Comparison of ENCODE assay signal across 8 cellular contexts in the genomic region with DNA sequence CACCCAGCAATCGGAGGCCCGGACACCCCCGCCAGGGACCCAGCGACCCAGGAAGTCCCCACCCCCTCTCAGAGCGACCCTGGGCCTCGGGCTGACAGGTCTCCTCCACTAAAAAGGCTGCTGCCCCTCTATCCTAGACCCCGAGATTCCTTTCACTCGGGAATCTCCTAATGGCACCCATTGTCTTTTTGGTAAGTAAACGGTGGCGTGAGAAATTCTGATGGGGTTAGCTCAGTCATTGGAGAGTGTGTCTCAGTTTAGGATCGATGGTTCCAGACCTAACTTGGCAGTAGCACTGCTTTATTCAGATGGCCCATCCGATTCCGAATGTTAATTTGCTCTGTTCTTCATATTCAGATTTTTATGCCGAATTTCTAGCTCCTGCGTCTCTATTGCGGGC.
DNase-seq lines count a peak whose midpoint lies in the region; ATAC-seq and TF ChIP-seq lines count a peak whose summit lies in the region.
"Not testable (repeated sequence)": the region's sequence is repeated elsewhere in the genome, so short reads cannot be mapped to it uniquely, and the experiment has no call there.

No MANE protein-coding gene starts in this region.

- ATAC-seq in IMR-90 (ENCODE audit: low read depth) = peak; percentile 40
- ATAC-seq in stimulated activated naive B cell treated with anti-CD40 and anti-IgM and Interleukin-4, amounts not matched to agents 10 μg/mL and 1 μg/mL and 100 μg/mL, for 72 hours (replicated peaks) = not testable (repeated sequence)

- H2AK9ac ChIP-seq in IMR-90 (replicated peaks; ENCODE audit: low read depth, low read length, poor library complexity) = not testable (repeated sequence)

- H3K9me1 ChIP-seq in IMR-90 (ENCODE audit: insufficient read depth, low read length) = not testable (repeated sequence)

- not testable (repeated sequence) for H2AK5ac ChIP-seq in IMR-90 (ENCODE audit: low read depth, low read length); neuronal stem cell (ENCODE audit: low read depth, low read length)

- not testable (repeated sequence) for H3K4me2 ChIP-seq in IMR-90 (ENCODE audit: low read depth, low read length)
- peak overlapping the region; percentile 18 for H3K4me2 ChIP-seq in neuronal stem cell (ENCODE audit: insufficient read depth, low read length, poor library complexity, severe bottlenecking)

- not testable (repeated sequence) for TF ChIP-seq RAD21 in IMR-90 (IDR thresholded peaks at IDR 0.05; ENCODE audit: low read length)

- not testable (repeated sequence) for H2BK20ac ChIP-seq in IMR-90 (ENCODE audit: low read depth, low read length)

- H3K23ac ChIP-seq in IMR-90 (ENCODE audit: low read depth, low read length); neuronal stem cell (ENCODE audit: low read depth, low read length, poor library complexity): not testable (repeated sequence)

- not testable (repeated sequence) for H2BK15ac ChIP-seq in IMR-90 (ENCODE audit: low read depth, low read length); neuronal stem cell (ENCODE audit: low read length)

- not testable (repeated sequence) for DNase-seq in CD14-positive monocyte (ENCODE audit: low spot score); IMR-90; activated naive CD4-positive, alpha-beta T cell treated with anti-CD3 and anti-CD28 coated beads for 36 hours; coronary artery (ENCODE audit: low spot score); fibroblast of pulmonary artery (ENCODE audit: low read depth); iPS DF 6.9 (ENCODE audit: low read depth, low spot score); neuronal stem cell (ENCODE audit: low spot score); stimulated activated naive B cell treated with anti-CD40 and anti-IgM and Interleukin-4, amounts not matched to agents 10 μg/mL and 1 μg/mL and 100 μg/mL, for 72 hours

- not testable (repeated sequence) for H3K56ac ChIP-seq in IMR-90 (ENCODE audit: extremely low read depth, insufficient read depth, low read length)

- not testable (repeated sequence) for TF ChIP-seq CTCF in CD14-positive monocyte (IDR thresholded peaks at IDR 0.05); IMR-90 (conservative IDR thresholded peaks at IDR 0.05; ENCODE audit: low read depth, low read length); coronary artery (IDR thresholded peaks at IDR 0.05); fibroblast of pulmonary artery (IDR thresholded peaks at IDR 0.05; ENCODE audit: low read length, missing control alignments)

- H3K27ac Mint-ChIP-seq in CD14-positive monocyte; activated naive CD4-positive, alpha-beta T cell treated with anti-CD3 and anti-CD28 coated beads for 36 hours; stimulated activated naive B cell treated with anti-CD40 and anti-IgM and Interleukin-4, amounts not matched to agents 10 μg/mL and 1 μg/mL and 100 μg/mL, for 72 hours: not testable (repeated sequence)

- H3K27ac ChIP-seq in IMR-90 (ENCODE audit: insufficient read depth, low read length); coronary artery; iPS DF 6.9 (ENCODE audit: low read length); neuronal stem cell (replicated peaks; ENCODE audit: low read length): not testable (repeated sequence)

- CTCF ChIA-PET in IMR-90 (lab: Yijun Ruan, JAX); activated naive CD4-positive, alpha-beta T cell treated with anti-CD3 and anti-CD28 coated beads for 36 hours (lab: Charles Lee): not testable (repeated sequence)

- not testable (repeated sequence) for H3K79me1 ChIP-seq in IMR-90 (ENCODE audit: low read depth in 1 of 2, low read length in 2 of 2); neuronal stem cell (ENCODE audit: low read depth, low read length)

- H3K4me3 ChIP-seq in IMR-90 (ENCODE audit: insufficient read depth, low read depth, low read length) (peak overlapping the region; percentile 20; the same call in 1 of the 2 replicates), coronary artery (peak overlapping the region; percentile 40), fibroblast of pulmonary artery (replicated peaks; ENCODE audit: low read depth, low read length) (peak overlapping the region; percentile 21), iPS DF 6.9 (ENCODE audit: low read length) (peak overlapping the region; percentile 35; the same call in 1 of the 2 replicates)
- not testable (repeated sequence) for H3K4me3 ChIP-seq in neuronal stem cell (ENCODE audit: low read length in 2 of 2)

- H3K4me1 Mint-ChIP-seq in CD14-positive monocyte; activated naive CD4-positive, alpha-beta T cell treated with anti-CD3 and anti-CD28 coated beads for 36 hours (ENCODE audit: low read depth); stimulated activated naive B cell treated with anti-CD40 and anti-IgM and Interleukin-4, amounts not matched to agents 10 μg/mL and 1 μg/mL and 100 μg/mL, for 72 hours: not testable (repeated sequence)

- H2AFZ ChIP-seq in IMR-90 (replicated peaks; ENCODE audit: low read length, poor library complexity); neuronal stem cell (ENCODE audit: low read length): not testable (repeated sequence)

- H4K20me1 ChIP-seq in IMR-90 (ENCODE audit: insufficient read depth, low read length) = not testable (repeated sequence)

- H3K4me3 Mint-ChIP-seq in CD14-positive monocyte = peak overlapping the region; percentile 37 to 68
- peak overlapping the region; percentile 59 for H3K4me3 Mint-ChIP-seq in activated naive CD4-positive, alpha-beta T cell treated with anti-CD3 and anti-CD28 coated beads for 36 hours
- peak overlapping the region; percentile 46 to 61 for H3K4me3 Mint-ChIP-seq in stimulated activated naive B cell treated with anti-CD40 and anti-IgM and Interleukin-4, amounts not matched to agents 10 μg/mL and 1 μg/mL and 100 μg/mL, for 72 hours

- dilution Hi-C loops in IMR-90 (cut with HindIII; ENCODE audit: low sequenced_read_pairs, unreplicated experiment) = not testable (repeated sequence)

- not testable (repeated sequence) for H3K4ac ChIP-seq in IMR-90 (ENCODE audit: low read depth, low read length); neuronal stem cell (ENCODE audit: low read length)

- not testable (repeated sequence) for H3K18ac ChIP-seq in IMR-90 (ENCODE audit: low read depth, low read length); neuronal stem cell (ENCODE audit: low read length)

- whole genome bisulfite sequencing in IMR-90 (ENCODE audit: extremely low coverage in 2 of 2, insufficient read length in 1 of 2), 2 experiments = no CpG with 5 or more reads among the region's 16 CpGs
- WGBS in iPS DF 6.9 (ENCODE audit: insufficient coverage, insufficient read length) = no CpG with 5 or more reads among the region's 16 CpGs
- WGBS in neuronal stem cell (ENCODE audit: extremely low coverage in 2 of 2, insufficient read length in 2 of 2, insufficient replicate concordance in 1 of 2), 2 donors = no CpG with 5 or more reads among the region's 16 CpGs

- not testable (repeated sequence) for BruUV-seq in IMR-90 (replicated peaks; lab: Mats Ljungman, UMichigan)

- intact Hi-C loops in CD14-positive monocyte (cut with micrococcal nuclease); IMR-90 (cut with micrococcal nuclease): not testable (repeated sequence)
- intact Hi-C loops in activated naive CD4-positive, alpha-beta T cell treated with anti-CD3 and anti-CD28 coated beads for 36 hours (cut with micrococcal nuclease) = loop anchor here (10.0 kb wide), 1 partner anchor 302 kb away; no protein-coding TSS in a partner anchor

- H3K36me3 ChIP-seq in IMR-90 (ENCODE audit: control insufficient read depth, insufficient read depth, low read length); iPS DF 6.9 (ENCODE audit: control insufficient read depth, insufficient read depth, low read length); neuronal stem cell (replicated peaks in 1 of 2; ENCODE audit: control insufficient read depth in 2 of 2, insufficient read depth in 2 of 2, low read length in 2 of 2): not testable (repeated sequence)

- H3K27me3 ChIP-seq in IMR-90 (ENCODE audit: control insufficient read depth, insufficient read depth, low read length); iPS DF 6.9 (ENCODE audit: control insufficient read depth, insufficient read depth, low read length); neuronal stem cell (ENCODE audit: control insufficient read depth in 3 of 3, insufficient read depth in 3 of 3, low read depth in 1 of 3, low read length in 3 of 3): not testable (repeated sequence)

- not testable (repeated sequence) for H4K5ac ChIP-seq in IMR-90 (ENCODE audit: low read depth, low read length)

- in situ Hi-C loops in IMR-90 (cut with MboI; ENCODE audit: low sequenced_read_pairs) = not testable (repeated sequence)

- not testable (repeated sequence) for H2BK120ac ChIP-seq in IMR-90 (ENCODE audit: low read depth, low read length); neuronal stem cell (ENCODE audit: low read depth, low read length)

- not testable (repeated sequence) for TF ChIP-seq POLR2A in IMR-90 (IDR thresholded peaks at IDR 0.05; ENCODE audit: low read depth, low read length)

- not testable (repeated sequence) for H4K91ac ChIP-seq in IMR-90 (ENCODE audit: insufficient read depth, low read depth, low read length); neuronal stem cell (ENCODE audit: low read depth, low read length, poor library complexity)

- peaks cover 11 to 35% (median 29%) of the 10 kb centered on the region in 3 donors for H3K27me3 Mint-ChIP-seq in CD14-positive monocyte (ENCODE audit: low read depth in 3 of 3)
- H3K27me3 Mint-ChIP-seq in activated naive CD4-positive, alpha-beta T cell treated with anti-CD3 and anti-CD28 coated beads for 36 hours (ENCODE audit: low read depth); stimulated activated naive B cell treated with anti-CD40 and anti-IgM and Interleukin-4, amounts not matched to agents 10 μg/mL and 1 μg/mL and 100 μg/mL, for 72 hours: not testable (repeated sequence)

- H4K8ac ChIP-seq in IMR-90 (ENCODE audit: low read depth in 2 of 2, low read length in 2 of 2); neuronal stem cell (ENCODE audit: low read depth, low read length): not testable (repeated sequence)

- H3K36me3 Mint-ChIP-seq in CD14-positive monocyte; activated naive CD4-positive, alpha-beta T cell treated with anti-CD3 and anti-CD28 coated beads for 36 hours (ENCODE audit: low read depth); stimulated activated naive B cell treated with anti-CD40 and anti-IgM and Interleukin-4, amounts not matched to agents 10 μg/mL and 1 μg/mL and 100 μg/mL, for 72 hours: not testable (repeated sequence)

- H3K9me3 Mint-ChIP-seq in CD14-positive monocyte = peaks cover 0 to 15% (median 2%) of the 10 kb centered on the region in 7 donors
- not testable (repeated sequence) for H3K9me3 Mint-ChIP-seq in activated naive CD4-positive, alpha-beta T cell treated with anti-CD3 and anti-CD28 coated beads for 36 hours; stimulated activated naive B cell treated with anti-CD40 and anti-IgM and Interleukin-4, amounts not matched to agents 10 μg/mL and 1 μg/mL and 100 μg/mL, for 72 hours

- not testable (repeated sequence) for H2BK12ac ChIP-seq in neuronal stem cell (ENCODE audit: low read length)

- H3K9me3 ChIP-seq in IMR-90 (ENCODE audit: control insufficient read depth, insufficient read depth, low read length); iPS DF 6.9 (ENCODE audit: control insufficient read depth, insufficient read depth, low read length); neuronal stem cell (replicated peaks in 1 of 2; ENCODE audit: control insufficient read depth in 2 of 2, insufficient read depth in 1 of 2, low read depth in 1 of 2, low read length in 2 of 2): not testable (repeated sequence)

- not testable (repeated sequence) for H3K4me1 ChIP-seq in IMR-90 (ENCODE audit: control insufficient read depth, insufficient read depth, low read length); iPS DF 6.9 (ENCODE audit: control insufficient read depth, insufficient read depth, low read length); neuronal stem cell (ENCODE audit: control insufficient read depth in 2 of 2, insufficient read depth in 1 of 2, low read depth in 1 of 2, low read length in 2 of 2)

- H3K9ac ChIP-seq in IMR-90 (ENCODE audit: low read depth, low read length); neuronal stem cell (ENCODE audit: low read depth, low read length, poor library complexity): not testable (repeated sequence)

- H3K14ac ChIP-seq in IMR-90 (replicated peaks; ENCODE audit: low read depth, low read length); neuronal stem cell (ENCODE audit: low read length): not testable (repeated sequence)

- POLR2A ChIA-PET in IMR-90 (lab: Charles Lee; ENCODE audit: unreplicated experiment) = not testable (repeated sequence)

- not testable (repeated sequence) for H2BK5ac ChIP-seq in IMR-90 (ENCODE audit: low read depth, low read length, poor library complexity, severe bottlenecking); neuronal stem cell (ENCODE audit: low read length)
